1 cellular context compared by ENCODE assay signal in genomic region chr5:116297296-116297814, GRCh38.
TF ChIP-seq lines count a peak whose summit lies in the region.

No MANE protein-coding gene starts in this region.

TF ChIP-seq in GM23338, 12 proteins besides CTCF, POLR2A, EP300 and RAD21:
- TF ChIP-seq JUNB (IDR thresholded peaks at IDR 0.05; ENCODE audit: unreplicated experiment) (no peak), EZH2phosphoT487 (IDR thresholded peaks at IDR 0.05; ENCODE audit: unreplicated experiment) (no peak), CREB1 (CRISPR knock-in tag; IDR thresholded peaks at IDR 0.05; ENCODE audit: low read depth) (no peak), ZNF114 (CRISPR knock-in tag; IDR thresholded peaks at IDR 0.05) (no peak), ZNF331 (CRISPR knock-in tag; IDR thresholded peaks at IDR 0.05; ENCODE audit: low read depth) (no peak), ZNF462 (CRISPR knock-in tag; IDR thresholded peaks at IDR 0.05) (no peak), NANOG (IDR thresholded peaks at IDR 0.05; ENCODE audit: borderline replicate concordance) (no peak), REST (IDR thresholded peaks at IDR 0.05; ENCODE audit: unreplicated experiment) (no peak), EZH2 (IDR thresholded peaks at IDR 0.05; ENCODE audit: low read depth, unreplicated experiment) (no peak), POLR2AphosphoS5 (IDR thresholded peaks at IDR 0.05; ENCODE audit: low read depth) (no peak), STAT1 (IDR thresholded peaks at IDR 0.05; ENCODE audit: unreplicated experiment) (no peak)
- TF ChIP-seq, protein P1, sequence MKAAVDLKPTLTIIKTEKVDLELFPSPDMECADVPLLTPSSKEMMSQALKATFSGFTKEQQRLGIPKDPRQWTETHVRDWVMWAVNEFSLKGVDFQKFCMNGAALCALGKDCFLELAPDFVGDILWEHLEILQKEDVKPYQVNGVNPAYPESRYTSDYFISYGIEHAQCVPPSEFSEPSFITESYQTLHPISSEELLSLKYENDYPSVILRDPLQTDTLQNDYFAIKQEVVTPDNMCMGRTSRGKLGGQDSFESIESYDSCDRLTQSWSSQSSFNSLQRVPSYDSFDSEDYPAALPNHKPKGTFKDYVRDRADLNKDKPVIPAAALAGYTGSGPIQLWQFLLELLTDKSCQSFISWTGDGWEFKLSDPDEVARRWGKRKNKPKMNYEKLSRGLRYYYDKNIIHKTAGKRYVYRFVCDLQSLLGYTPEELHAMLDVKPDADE (IDR thresholded peaks at IDR 0.05) = no peak
